Comparison of ENCODE assay signal across 10 cellular contexts in the genomic region with DNA sequence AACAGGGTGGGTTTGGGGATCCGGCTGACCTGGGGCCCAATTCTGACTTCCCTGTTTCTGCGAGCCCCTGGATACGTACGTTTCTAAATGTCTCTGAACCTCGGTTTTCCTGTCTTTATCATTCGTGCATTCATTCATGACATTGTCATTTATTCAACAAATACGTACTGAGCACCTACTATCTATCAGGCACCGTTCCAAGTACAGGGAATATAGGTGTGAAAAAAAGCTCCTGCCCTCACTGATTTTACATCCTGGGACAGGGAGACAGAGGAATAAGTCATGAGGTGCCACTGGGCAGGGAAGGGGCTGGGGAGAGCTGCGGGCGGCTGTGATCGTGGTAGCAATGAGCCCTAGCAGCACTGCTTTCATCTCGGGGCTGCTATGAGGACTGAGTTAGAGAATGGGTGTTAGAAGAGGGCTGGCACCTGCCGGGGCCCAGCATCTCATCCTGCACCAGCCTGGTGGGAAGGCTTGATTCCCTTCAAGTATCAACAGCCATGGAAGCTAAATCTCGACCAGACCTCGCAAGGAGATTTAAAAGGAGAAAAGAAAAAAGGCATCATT.
DNase-seq lines count a peak whose midpoint lies in the region; ATAC-seq and TF ChIP-seq lines count a peak whose summit lies in the region.
"Had no signal": no experiment of that assay in that cellular context is flagged by ENCODE, and none has a peak within 500 bp of the region (broad histone marks: within the 10 kb centered on the region; RNA-seq: fewer than 3 reads in every experiment).

No MANE protein-coding gene starts in this region.

- POLR2A ChIA-PET in activated naive CD8-positive, alpha-beta T cell treated with anti-CD3 and anti-CD28 coated beads, Interleukin-2, amount 10 ng/mL, durations not matched to agents 7 days and 5 days (lab: Charles Lee), result interaction anchor here (0.8 to 1.2 kb wide), 3 partner anchors 71 to 389 kb away, joined by 3 to 4 read pairs (median 3); no protein-coding TSS in a partner anchor

- H3K27me3 Mint-ChIP-seq in activated naive CD8-positive, alpha-beta T cell treated with anti-CD3 and anti-CD28 coated beads, Interleukin-2, amount 10 ng/mL, durations not matched to agents 7 days and 5 days, result no peaks in the 10 kb centered on the region
- no peaks in the 10 kb centered on the region for H3K27me3 Mint-ChIP-seq in mesothelial cell of epicardium (ENCODE audit: low read depth)

- H3K4me3 ChIP-seq in heart left ventricle (no peak overlapping the region), upper lobe of right lung (no peak overlapping the region)
- H3K4me3 ChIP-seq: SJSA1 had no signal

- H3K27ac ChIP-seq in heart left ventricle, result peak overlapping the region; percentile 3 to 94 (median 70)
- H3K27ac ChIP-seq in upper lobe of right lung, result peak overlapping the region; percentile 53
- H3K27ac ChIP-seq: SJSA1 had no signal

- H3K4me1 Mint-ChIP-seq in activated naive CD8-positive, alpha-beta T cell treated with anti-CD3 and anti-CD28 coated beads, Interleukin-2, amount 10 ng/mL, durations not matched to agents 7 days and 5 days, result peaks cover 22% of the 10 kb centered on the region
- peaks cover 37% of the 10 kb centered on the region for H3K4me1 Mint-ChIP-seq in mesothelial cell of epicardium

- H3K27ac Mint-ChIP-seq in activated naive CD8-positive, alpha-beta T cell treated with anti-CD3 and anti-CD28 coated beads, Interleukin-2, amount 10 ng/mL, durations not matched to agents 7 days and 5 days, result peak overlapping the region; percentile 81
- H3K27ac Mint-ChIP-seq in mesothelial cell of epicardium, result peak overlapping the region; percentile 93

- WGBS in heart left ventricle, 4 donors, result 42 to 49% (median 43%) methylated on average over 15 of the region's 15 CpGs

- peaks cover 7% of the 10 kb centered on the region for H3K36me3 Mint-ChIP-seq in activated naive CD8-positive, alpha-beta T cell treated with anti-CD3 and anti-CD28 coated beads, Interleukin-2, amount 10 ng/mL, durations not matched to agents 7 days and 5 days
- peaks cover 4% of the 10 kb centered on the region for H3K36me3 Mint-ChIP-seq in mesothelial cell of epicardium

- ATAC-seq in heart left ventricle (peak in 2 of 4 donors; percentile 1 to 4), upper lobe of right lung (no peak), GM21723 (IDR thresholded peaks at IDR 0.05; ENCODE audit: unreplicated experiment) (no peak)
- ATAC-seq in activated naive CD8-positive, alpha-beta T cell treated with anti-CD3 and anti-CD28 coated beads, Interleukin-2, amount 10 ng/mL, durations not matched to agents 7 days and 5 days (ENCODE audit: low read depth), result peak; percentile 37

- TF ChIP-seq CTCF in heart left ventricle (IDR thresholded peaks at IDR 0.05), result no peak
- TF ChIP-seq CTCF in mesothelial cell of epicardium (IDR thresholded peaks at IDR 0.05; ENCODE audit: unreplicated experiment), result no peak
- TF ChIP-seq CTCF in upper lobe of right lung (IDR thresholded peaks at IDR 0.05), result no peak

- H3K36me3 ChIP-seq in heart left ventricle (no peaks in the 10 kb centered on the region), upper lobe of right lung (no peaks in the 10 kb centered on the region)
- H3K36me3 ChIP-seq: SJSA1 had no signal

- H3K4me3 Mint-ChIP-seq in activated naive CD8-positive, alpha-beta T cell treated with anti-CD3 and anti-CD28 coated beads, Interleukin-2, amount 10 ng/mL, durations not matched to agents 7 days and 5 days, result peak overlapping the region; percentile 62
- H3K4me3 Mint-ChIP-seq in mesothelial cell of epicardium, result no peak overlapping the region

- no peaks in the 10 kb centered on the region for H3K9me3 ChIP-seq in heart left ventricle
- H3K9me3 ChIP-seq in upper lobe of right lung, result no peaks in the 10 kb centered on the region
- H3K9me3 ChIP-seq: SJSA1 had no signal

- no peaks in the 10 kb centered on the region for H3K27me3 ChIP-seq in heart left ventricle
- no peaks in the 10 kb centered on the region for H3K27me3 ChIP-seq in upper lobe of right lung
- H3K27me3 ChIP-seq: SJSA1 had no signal

- H3K9me3 Mint-ChIP-seq in activated naive CD8-positive, alpha-beta T cell treated with anti-CD3 and anti-CD28 coated beads, Interleukin-2, amount 10 ng/mL, durations not matched to agents 7 days and 5 days, result no peaks in the 10 kb centered on the region
- no peaks in the 10 kb centered on the region for H3K9me3 Mint-ChIP-seq in mesothelial cell of epicardium

- DNase-seq in heart left ventricle, result no peak
- no peak for DNase-seq in cardiac septum (ENCODE audit: low spot score)
- DNase-seq in activated naive CD8-positive, alpha-beta T cell treated with anti-CD3 and anti-CD28 coated beads, Interleukin-2, amount 10 ng/mL, durations not matched to agents 7 days and 5 days, result no peak
- DNase-seq in mesothelial cell of epicardium (ENCODE audit: low spot score in 2 of 2, unreplicated experiment in 2 of 2), result no peak
- peak; percentile 43 for DNase-seq in upper lobe of right lung
- no peak for DNase-seq in NCI-H524 treated with DMSO at 0.1 percent for 48 hours (lab: John Stamatoyannopoulos, UW)
- no peak for DNase-seq in stimulated activated CD4-positive, alpha-beta T cell treated with anti-CD3 and anti-CD28 coated beads, Interleukin-2, amount 100 ng/mL, for 48 hours
- DNase-seq: AML-193 had no signal

- TF ChIP-seq POLR2A in heart left ventricle (IDR thresholded peaks at IDR 0.05), result no peak

- H3K4me1 ChIP-seq in heart left ventricle (peaks cover 0 to 27% (median 18%) of the 10 kb centered on the region in 12 donors), upper lobe of right lung (peaks cover 22% of the 10 kb centered on the region)

- intact Hi-C loops in heart left ventricle (cut with DNase I), result no loop called here
- intact Hi-C loops in cardiac septum (cut with DNase I), result no loop called here
- intact Hi-C loops in upper lobe of right lung (cut with DNase I), result no loop called here
